In the genomic region with DNA sequence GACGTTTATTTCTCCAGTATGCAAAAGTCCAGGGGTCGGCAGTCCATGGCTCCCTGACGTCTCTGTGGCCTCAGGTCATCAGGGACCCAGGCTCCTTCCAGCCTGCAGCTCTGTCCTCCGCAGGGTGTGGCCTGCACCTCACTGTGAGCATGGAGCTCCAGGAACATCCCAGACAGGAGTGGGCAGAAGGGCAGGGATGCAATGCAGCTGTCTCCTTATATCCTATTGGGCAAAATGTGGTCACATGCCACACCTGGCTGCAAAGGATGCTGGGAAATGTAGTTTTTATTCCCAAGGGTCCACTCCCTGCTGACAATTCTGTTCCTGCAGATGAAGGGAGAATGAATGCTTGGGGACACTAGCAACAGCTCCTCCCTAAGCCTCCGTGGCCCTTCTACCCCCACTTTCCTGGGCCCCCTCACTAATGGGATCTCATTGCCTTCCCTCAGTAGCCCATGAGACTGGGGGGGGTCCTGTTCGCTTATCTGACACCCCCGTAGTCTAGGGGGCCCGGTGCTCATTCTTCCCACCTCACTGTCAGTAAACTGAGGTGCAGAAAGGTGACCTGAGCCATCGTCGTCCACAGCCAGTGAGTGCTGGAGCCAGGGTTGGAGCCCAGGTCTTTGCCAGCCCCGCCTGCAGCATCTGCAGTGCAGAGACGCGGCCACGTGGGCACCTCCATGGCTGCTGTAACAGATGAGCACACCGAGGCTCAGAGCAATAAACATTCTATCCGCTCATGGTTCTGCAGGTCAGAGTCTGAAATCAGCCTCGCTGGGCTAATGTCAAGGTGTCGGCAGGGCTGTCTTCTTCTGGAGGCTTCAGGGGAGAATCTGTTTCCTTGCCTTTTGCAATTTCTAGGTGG, we compare ENCODE assay signal across 8 cellular contexts. TPM values are rescaled to one million over a fixed set of nuclear protein-coding genes. Genes with fewer than 3 reads are reported as not detected.
DNase-seq lines count a peak whose midpoint lies in the region; ATAC-seq lines count a peak whose summit lies in the region.

No MANE protein-coding gene starts in this region.

- H3K36me3 Mint-ChIP-seq in activated CD4-positive, alpha-beta T cell treated with anti-CD3 and anti-CD28 coated beads, Interleukin-2, amount 10 ng/mL, durations not matched to agents 24 days and 14 days (ENCODE audit: low read depth), result no peaks in the 10 kb centered on the region
- H3K36me3 Mint-ChIP-seq in activated CD4-positive, alpha-beta memory T cell treated with anti-CD3 and anti-CD28 coated beads for 36 hours, result no peaks in the 10 kb centered on the region

- H3K4me1 Mint-ChIP-seq in activated CD4-positive, alpha-beta T cell treated with anti-CD3 and anti-CD28 coated beads, Interleukin-2, amount 10 ng/mL, durations not matched to agents 24 days and 14 days, result peaks cover 5% of the 10 kb centered on the region
- peaks cover 11% of the 10 kb centered on the region for H3K4me1 Mint-ChIP-seq in activated CD4-positive, alpha-beta memory T cell treated with anti-CD3 and anti-CD28 coated beads for 36 hours (ENCODE audit: low read depth)

- intact Hi-C loops in activated CD4-positive, alpha-beta T cell treated with anti-CD3 and anti-CD28 coated beads, Interleukin-2, amount 10 ng/mL, durations not matched to agents 24 days and 14 days (cut with micrococcal nuclease), result loop anchor here (5.0 kb wide), 1 partner anchor 101 kb away; no protein-coding TSS in a partner anchor
- intact Hi-C loops in activated CD4-positive, alpha-beta memory T cell treated with anti-CD3 and anti-CD28 coated beads for 36 hours (cut with micrococcal nuclease), result loop anchor here (1.0 kb wide), 1 partner anchor 29 kb away; no protein-coding TSS in a partner anchor

- no peak overlapping the region for H3K27ac Mint-ChIP-seq in activated CD4-positive, alpha-beta T cell treated with anti-CD3 and anti-CD28 coated beads, Interleukin-2, amount 10 ng/mL, durations not matched to agents 24 days and 14 days
- H3K27ac Mint-ChIP-seq in activated CD4-positive, alpha-beta memory T cell treated with anti-CD3 and anti-CD28 coated beads for 36 hours, result no peak overlapping the region

- DNase-seq in activated CD4-positive, alpha-beta T cell treated with anti-CD3 and anti-CD28 coated beads, Interleukin-2, amount 10 ng/mL, durations not matched to agents 24 days and 14 days, result peak; percentile 78
- DNase-seq in activated CD4-positive, alpha-beta T cell treated with anti-CD3 and anti-CD28 coated beads for 1 hour, result no peak
- peak; percentile 41 to 67 for DNase-seq in NCI-H187 (lab: John Stamatoyannopoulos, UW)
- peak; percentile 38 for DNase-seq in activated CD4-positive, alpha-beta memory T cell treated with anti-CD3 and anti-CD28 coated beads for 36 hours
- DNase-seq in lung microvascular endothelial cell (ENCODE audit: low read depth in 2 of 2), result peak; percentile 48 to 69
- no peak for DNase-seq in activated effector memory CD4-positive, alpha-beta T cell treated with Interleukin-2 at 50 U/mL for 16 hours

- no peaks in the 10 kb centered on the region for H3K9me3 Mint-ChIP-seq in activated CD4-positive, alpha-beta T cell treated with anti-CD3 and anti-CD28 coated beads, Interleukin-2, amount 10 ng/mL, durations not matched to agents 24 days and 14 days
- no peaks in the 10 kb centered on the region for H3K9me3 Mint-ChIP-seq in activated CD4-positive, alpha-beta memory T cell treated with anti-CD3 and anti-CD28 coated beads for 36 hours

- H3K4me3 Mint-ChIP-seq in activated CD4-positive, alpha-beta T cell treated with anti-CD3 and anti-CD28 coated beads, Interleukin-2, amount 10 ng/mL, durations not matched to agents 24 days and 14 days, result no peak overlapping the region
- H3K4me3 Mint-ChIP-seq in activated CD4-positive, alpha-beta memory T cell treated with anti-CD3 and anti-CD28 coated beads for 36 hours, result no peak overlapping the region

- ATAC-seq in HG03095 (IDR thresholded peaks at IDR 0.05; ENCODE audit: unreplicated experiment), result no peak
- no peak for ATAC-seq in HG02588 (IDR thresholded peaks at IDR 0.05; ENCODE audit: unreplicated experiment)

- CTCF ChIA-PET in activated CD4-positive, alpha-beta memory T cell treated with anti-CD3 and anti-CD28 coated beads for 36 hours (lab: Charles Lee), result interaction anchor here (0.9 to 7.3 kb wide), 3 partner anchors 31 to 355 kb away, joined by 4 to 71 read pairs (median 6); a partner anchor contains a TSS

- POLR2A ChIA-PET in activated CD4-positive, alpha-beta memory T cell treated with anti-CD3 and anti-CD28 coated beads for 36 hours (lab: Charles Lee), result interaction anchor here (0.6 kb wide), 1 partner anchor 415 kb away, joined by 5 read pairs; no protein-coding TSS in a partner anchor

- H3K27me3 Mint-ChIP-seq in activated CD4-positive, alpha-beta T cell treated with anti-CD3 and anti-CD28 coated beads, Interleukin-2, amount 10 ng/mL, durations not matched to agents 24 days and 14 days, result peaks cover 17% of the 10 kb centered on the region
- H3K27me3 Mint-ChIP-seq in activated CD4-positive, alpha-beta memory T cell treated with anti-CD3 and anti-CD28 coated beads for 36 hours, result peaks cover 2% of the 10 kb centered on the region

RNA-seq across cellular contexts. Expression of a gene that starts 5.9 kb away (rescaled TPM):
- total RNA-seq in activated CD4-positive, alpha-beta T cell treated with anti-CD3 and anti-CD28 coated beads, Interleukin-2, amount 10 ng/mL, durations not matched to agents 24 days and 14 days, result 100 and 106 TPM in 2 replicates
- 10 to 100 TPM; 63.8 to 68.7 TPM for total RNA-seq in activated CD4-positive, alpha-beta memory T cell treated with anti-CD3 and anti-CD28 coated beads for 36 hours
- total RNA-seq in lung microvascular endothelial cell, result 15.3 and 21.6 TPM in 2 replicates

RNA-seq across cellular contexts. Expression of a gene that starts 30.6 kb away (rescaled TPM):
- 12.9 and 13.3 TPM in 2 replicates for total RNA-seq in activated CD4-positive, alpha-beta T cell treated with anti-CD3 and anti-CD28 coated beads, Interleukin-2, amount 10 ng/mL, durations not matched to agents 24 days and 14 days
- 10 to 100 TPM; 10.8 to 11.5 TPM for total RNA-seq in activated CD4-positive, alpha-beta memory T cell treated with anti-CD3 and anti-CD28 coated beads for 36 hours
- total RNA-seq in lung microvascular endothelial cell, result 6.1 and 9.5 TPM in 2 replicates

Comparison
In these comparisons a context has a peak if more than half of its experiments do, and no peak if none do; other contexts are left out.
1. DNase-seq: peak in activated CD4-positive, alpha-beta T cell treated with anti-CD3 and anti-CD28 coated beads, Interleukin-2, amount 10 ng/mL, durations not matched to agents 24 days and 14 days (single experiment), NCI-H187 (2 of 2), activated CD4-positive, alpha-beta memory T cell treated with anti-CD3 and anti-CD28 coated beads for 36 hours (single experiment) and lung microvascular endothelial cell (2 of 2); none in activated CD4-positive, alpha-beta T cell treated with anti-CD3 and anti-CD28 coated beads for 1 hour (single experiment) and activated effector memory CD4-positive, alpha-beta T cell treated with Interleukin-2 at 50 U/mL for 16 hours (single experiment).